8 cellular contexts compared by ENCODE assay signal in the genomic region with DNA sequence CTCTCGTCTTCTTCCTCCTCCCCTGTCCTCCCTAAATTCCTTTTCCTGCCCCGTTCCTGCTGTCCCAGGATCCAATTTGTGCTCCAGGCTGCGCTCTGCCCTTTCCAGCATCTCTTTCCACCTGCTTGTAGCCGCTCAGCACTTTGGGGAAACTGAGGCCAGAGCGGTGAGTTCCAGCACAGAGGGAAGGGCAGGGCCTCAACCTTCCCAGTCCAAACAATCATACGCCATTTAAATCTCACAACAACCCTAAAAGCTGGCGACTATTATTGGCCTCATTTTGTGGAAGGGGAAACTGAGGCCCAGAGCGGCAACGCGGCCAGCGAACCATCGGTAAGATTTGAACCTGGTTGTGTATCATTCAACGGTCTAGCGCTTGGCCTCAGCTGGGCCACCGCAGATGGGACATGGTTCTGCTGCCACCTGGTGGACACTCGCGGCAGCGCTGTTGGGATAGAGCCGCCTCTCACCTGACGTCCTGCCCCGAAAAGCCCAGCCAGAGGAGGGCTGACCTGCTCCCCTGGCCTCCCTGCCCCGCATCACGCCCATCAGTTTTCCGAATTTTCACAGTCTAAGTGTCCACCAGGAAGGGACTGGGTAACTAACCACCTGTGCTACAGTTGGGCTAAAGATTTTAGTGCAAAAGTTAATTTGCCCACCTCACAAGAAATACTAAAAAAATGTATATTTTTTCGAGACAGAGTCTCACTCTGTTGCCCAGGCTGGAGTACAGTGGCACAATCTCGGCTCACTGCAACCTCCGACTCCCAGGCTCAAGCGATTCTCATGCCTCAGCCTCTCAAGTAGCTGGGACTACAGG. TPM values are rescaled to one million over a fixed set of nuclear protein-coding genes. Genes with fewer than 3 reads are reported as not detected.
A peak's percentile ranks its signal among the peaks of the same experiment; 100 is the strongest.
DNase-seq lines count a peak whose midpoint lies in the region; ATAC-seq and TF ChIP-seq lines count a peak whose summit lies in the region.

No MANE protein-coding gene starts in this region.

- intact Hi-C loops in left ventricle myocardium inferior (cut with micrococcal nuclease) (no loop called here), sciatic nerve (cut with DNase I) (loop anchor here (10.0 kb wide), 1 partner anchor 139 kb away; no protein-coding TSS in a partner anchor)

- H3K4me3 ChIP-seq in GM12865 (ENCODE audit: low read depth, low read length): no peak overlapping the region
- H3K4me3 ChIP-seq in adipocyte (ENCODE audit: low read length): no peak overlapping the region
- H3K4me3 ChIP-seq in left ventricle myocardium inferior: no peak overlapping the region

- no peaks in the 10 kb centered on the region for H3K36me3 ChIP-seq in adipocyte (ENCODE audit: control insufficient read depth, insufficient read depth, low read length, severe bottlenecking)
- H3K36me3 ChIP-seq in left ventricle myocardium inferior: no peaks in the 10 kb centered on the region

- TF ChIP-seq POLR2A in GM18505 (IDR thresholded peaks at IDR 0.05; ENCODE audit: borderline replicate concordance, extremely low read depth, insufficient read depth, insufficient read length): no peak

- ATAC-seq in sciatic nerve (peak; percentile 60), GM21723 (IDR thresholded peaks at IDR 0.05; ENCODE audit: unreplicated experiment) (no peak), GM18505 (IDR thresholded peaks at IDR 0.05; ENCODE audit: unreplicated experiment) (no peak)

- H3K4me1 ChIP-seq in adipocyte (ENCODE audit: control insufficient read depth, insufficient read depth, low read length) (peaks cover 1% of the 10 kb centered on the region), left ventricle myocardium inferior (peaks cover 8% of the 10 kb centered on the region)

- TF ChIP-seq CTCF in GM12865 (IDR thresholded peaks at IDR 0.05; ENCODE audit: insufficient read depth, low read depth, low read length, missing control alignments): peak; percentile 98
- TF ChIP-seq CTCF in left ventricle myocardium inferior (IDR thresholded peaks at IDR 0.05; ENCODE audit: borderline replicate concordance): peak; percentile 99

- no peak overlapping the region for H3K9ac ChIP-seq in adipocyte (ENCODE audit: low read length)

- H3K9me3 ChIP-seq in adipocyte (ENCODE audit: control insufficient read depth, low read length) (no peaks in the 10 kb centered on the region), left ventricle myocardium inferior (replicated peaks) (no peaks in the 10 kb centered on the region)

- H3K27me3 ChIP-seq in adipocyte (replicated peaks; ENCODE audit: control insufficient read depth, insufficient read depth, low read length) (no peaks in the 10 kb centered on the region), left ventricle myocardium inferior (ENCODE audit: low read depth) (peaks cover 8% of the 10 kb centered on the region)

- peak; percentile 84 for DNase-seq in GM12865 (ENCODE audit: low read depth)
- peak; percentile 49 for DNase-seq in NCI-H1105 treated with DMSO at 0.1 percent for 48 hours (lab: John Stamatoyannopoulos, UW)
- DNase-seq in T-helper 2 cell: peak; percentile 69 to 93 (median 81)
- DNase-seq in adipocyte (ENCODE audit: low read depth): peak; percentile 89
- peak; percentile 85 for DNase-seq in left ventricle myocardium inferior
- DNase-seq in sciatic nerve (ENCODE audit: low spot score): peak; percentile 95

- H3K27ac ChIP-seq in left ventricle myocardium inferior (replicated peaks): no peak overlapping the region

RNA-seq across cellular contexts. Expression of a gene that starts 4.2 kb away (rescaled TPM):
- total RNA-seq in left ventricle myocardium inferior: 767 TPM
- 1,112 TPM for total RNA-seq in sciatic nerve

RNA-seq across cellular contexts. Expression of a gene that starts 7.8 kb away (rescaled TPM):
- total RNA-seq in left ventricle myocardium inferior: 1.7 TPM
- 18.4 TPM for total RNA-seq in sciatic nerve

RNA-seq across cellular contexts. Expression of a gene that starts 16.2 kb away (rescaled TPM):
- total RNA-seq in left ventricle myocardium inferior (not detected), sciatic nerve (not detected)

RNA-seq across cellular contexts. Expression of a gene that starts 34.2 kb away (rescaled TPM):
- not detected for total RNA-seq in left ventricle myocardium inferior
- total RNA-seq in sciatic nerve: not detected
